Comparison of ENCODE assay signal across 15 cellular contexts in the genomic region with DNA sequence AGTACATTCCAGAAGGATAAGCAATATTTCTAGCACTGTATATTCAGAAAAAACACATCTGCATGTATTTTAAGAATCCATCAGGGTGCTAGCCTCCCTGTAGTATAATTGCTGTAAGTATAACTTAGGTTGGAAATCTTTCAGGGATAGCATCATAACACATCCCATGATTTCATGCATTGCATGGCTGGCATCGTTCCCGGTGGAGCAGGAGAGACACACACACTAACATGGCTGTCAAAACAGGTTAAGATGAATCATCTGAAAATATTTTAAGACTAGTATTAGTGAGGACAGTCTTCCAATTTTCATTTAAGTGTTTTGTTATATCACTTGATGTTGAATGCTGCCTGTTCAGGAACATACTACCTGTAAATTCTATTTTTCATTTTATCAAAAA. TPM values are rescaled to one million over a fixed set of nuclear protein-coding genes. Genes with fewer than 3 reads are reported as not detected.
A peak's percentile ranks its signal among the peaks of the same experiment; 100 is the strongest.
DNase-seq lines count a peak whose midpoint lies in the region; ATAC-seq, FAIRE-seq and TF ChIP-seq lines count a peak whose summit lies in the region.
"Had no signal": no experiment of that assay in that cellular context is flagged by ENCODE, and none has a peak within 500 bp of the region (broad histone marks: within the 10 kb centered on the region; RNA-seq: fewer than 3 reads in every experiment).

No MANE protein-coding gene starts in this region.

- 35 to 63% (median 54%) methylated on average over 2 of the region's 2 CpGs for WGBS in ovary, 3 donors

- no peaks in the 10 kb centered on the region for H3K9me3 ChIP-seq in BE2C
- H3K9me3 ChIP-seq in ovary: no peaks in the 10 kb centered on the region

- DNase-seq in BE2C (peak; percentile 35), M059J (ENCODE audit: low read depth) (peak; percentile 83), bronchial epithelial cell (ENCODE audit: low read depth) (peak; percentile 77), kidney tubule cell (ENCODE audit: low spot score) (peak; percentile 67), ovary (no peak)
- DNase-seq in stimulated activated CD4-positive, alpha-beta T cell treated with anti-CD3 and anti-CD28 coated beads, Interleukin-4, amount 100 ng/mL, for 4 hours: no peak
- DNase-seq: activated CD4-positive, CD25-positive, alpha-beta regulatory T cell treated with anti-CD3 and anti-CD28 coated beads, Interleukin-2, amount 50 U/mL, for 72 hours; CD4-positive, CD25-positive, alpha-beta regulatory T cell; NCI-H1436 treated with DMSO at 0.1 percent for 48 hours; nephron progenitor cell; NK-92 treated with Interleukin-12 subunit alpha and Interleukin-12 subunit beta, amount 100 ng/mL, for 24 hours had no signal

- TF ChIP-seq EP300 in ovary (IDR thresholded peaks at IDR 0.05): no peak

- H3K27me3 ChIP-seq in BE2C (no peaks in the 10 kb centered on the region), bronchial epithelial cell (ENCODE audit: control insufficient read depth, insufficient read depth, low read length) (no peaks in the 10 kb centered on the region), ovary (no peaks in the 10 kb centered on the region)
- H3K27me3 ChIP-seq: cardiac muscle cell had no signal

- no peak for TF ChIP-seq POLR2A in ovary (IDR thresholded peaks at IDR 0.05)

- intact Hi-C loops in ovary (cut with DNase I): no loop called here

- FAIRE-seq in bronchial epithelial cell (lab: Jason Lieb, UNC): no peak

- ATAC-seq in GM21825 (IDR thresholded peaks at IDR 0.05; ENCODE audit: unreplicated experiment) (no peak), HG03045 (IDR thresholded peaks at IDR 0.05; ENCODE audit: unreplicated experiment) (no peak)
- ATAC-seq: left lobe of liver had no signal

- no peak for TF ChIP-seq CTCF in BE2C (IDR thresholded peaks at IDR 0.05; ENCODE audit: low read depth, low read length)
- no peak for TF ChIP-seq CTCF in bronchial epithelial cell (IDR thresholded peaks at IDR 0.05; ENCODE audit: insufficient read depth, low read length, severe bottlenecking)
- TF ChIP-seq CTCF in ovary (IDR thresholded peaks at IDR 0.05): no peak

- no peaks in the 10 kb centered on the region for H3K36me3 ChIP-seq in BE2C
- H3K36me3 ChIP-seq in bronchial epithelial cell (ENCODE audit: control insufficient read depth, insufficient read depth, low read length): no peaks in the 10 kb centered on the region
- no peaks in the 10 kb centered on the region for H3K36me3 ChIP-seq in ovary
- H3K36me3 ChIP-seq: cardiac muscle cell had no signal

- H3K4me3 ChIP-seq in BE2C (ENCODE audit: low read depth, low read length) (no peak overlapping the region), bronchial epithelial cell (ENCODE audit: low read depth, low read length) (no peak overlapping the region), ovary (no peak overlapping the region)
- H3K4me3 ChIP-seq: cardiac muscle cell had no signal

- no peak overlapping the region for H3K27ac ChIP-seq in ovary
- H3K27ac ChIP-seq: cardiac muscle cell had no signal

- H3K4me1 ChIP-seq in BE2C (no peaks in the 10 kb centered on the region), ovary (ENCODE audit: insufficient read depth) (no peaks in the 10 kb centered on the region)

RNA-seq across cellular contexts. Expression of a gene that starts 32.1 kb away (rescaled TPM):
- 6.6 TPM for polyA plus RNA-seq in BE2C (2012; ENCODE audit: insufficient read depth, insufficient read length, low read depth)
- 32.1 and 43.3 TPM in 2 replicates for total RNA-seq in M059J (2014; rRNA removed; shearing (Covaris generic))
- total RNA-seq in bronchial epithelial cell: 1.1 and 4.0 TPM in 2 replicates
- 1 to 10 TPM in 6 of 7 donors, not detected in 1; 1.0 to 8.0 (median 2.2) TPM for total RNA-seq in ovary
- 1 to 10 TPM; 2.2 to 8.6 TPM for polyA plus RNA-seq in ovary

Comparison
In these comparisons a context has a peak if more than half of its experiments do, and no peak if none do; other contexts are left out.
1. DNase-seq: peak in BE2C (single experiment), M059J (single experiment), bronchial epithelial cell (single experiment) and kidney tubule cell (single experiment); none in ovary (0 of 5) and stimulated activated CD4-positive, alpha-beta T cell treated with anti-CD3 and anti-CD28 coated beads, Interleukin-4, amount 100 ng/mL, for 4 hours (0 of 2).